Comparison of ENCODE assay signal across 1 cellular context in genomic region chr4:10182446-10183424, GRCh38.
A peak's percentile ranks its signal among the peaks of the same experiment; 100 is the strongest.
TF ChIP-seq lines count a peak whose summit lies in the region.

No MANE protein-coding gene starts in this region.

TF ChIP-seq in K562, 482 proteins besides CTCF, POLR2A, EP300 and RAD21 (continued from another document and continues in another):
- TF ChIP-seq ZNF232 (CRISPR knock-in tag; IDR thresholded peaks at IDR 0.05) (no peak), TEAD2 (tag; IDR thresholded peaks at IDR 0.05) (peak; percentile 25; the same call in 1 of the 2 replicates), MED1 (CRISPR knock-in tag; IDR thresholded peaks at IDR 0.05; ENCODE audit: borderline replicate concordance) (no peak), SMAD2 (IDR thresholded peaks at IDR 0.05; ENCODE audit: low read depth, low read length) (no peak), ZC3H4 (CRISPR knock-in tag; IDR thresholded peaks at IDR 0.05; ENCODE audit: borderline replicate concordance) (no peak), ZNF445 (CRISPR knock-in tag; IDR thresholded peaks at IDR 0.05; ENCODE audit: low read depth) (no peak), ZNF277 (CRISPR knock-in tag; IDR thresholded peaks at IDR 0.05; ENCODE audit: borderline replicate concordance) (no peak), RBM34 (IDR thresholded peaks at IDR 0.05; ENCODE audit: borderline replicate concordance, insufficient read depth, low read length) (no peak), BDP1 (IDR thresholded peaks at IDR 0.05; ENCODE audit: insufficient read depth, insufficient read length) (no peak), POLR2G (IDR thresholded peaks at IDR 0.05; ENCODE audit: low read depth, low read length) (no peak), TEAD4 (IDR thresholded peaks at IDR 0.05; ENCODE audit: low read length) (no peak), TEAD4 (CRISPR knock-in tag; IDR thresholded peaks at IDR 0.05; ENCODE audit: borderline replicate concordance) (no peak), ZNF668 (CRISPR knock-in tag; IDR thresholded peaks at IDR 0.05) (peak; percentile 72), ZNF766 (CRISPR knock-in tag; conservative IDR thresholded peaks at IDR 0.05) (no peak), NCOA4 (IDR thresholded peaks at IDR 0.05; ENCODE audit: partially characterized antibody) (no peak), HSF4 (CRISPR knock-in tag; IDR thresholded peaks at IDR 0.05; ENCODE audit: borderline replicate concordance) (no peak), XRCC4 (IDR thresholded peaks at IDR 0.05; ENCODE audit: extremely low read depth, insufficient read depth, insufficient read length) (no peak), ZNF134 (CRISPR knock-in tag; conservative IDR thresholded peaks at IDR 0.05) (no peak), TRIM25 (IDR thresholded peaks at IDR 0.05; ENCODE audit: borderline replicate concordance) (no peak), PHB2 (IDR thresholded peaks at IDR 0.05; ENCODE audit: low read depth) (no peak), ZNF143 (CRISPR knock-in tag; IDR thresholded peaks at IDR 0.05) (no peak), NR0B1 (IDR thresholded peaks at IDR 0.05; ENCODE audit: partially characterized antibody) (no peak), MNT (conservative IDR thresholded peaks at IDR 0.05) (peak in 1 of 2 experiments; percentile 11; a peak in 1 of 4 replicates), OTX1 (CRISPR knock-in tag; IDR thresholded peaks at IDR 0.05) (no peak), ATF1 (CRISPR knock-in tag; IDR thresholded peaks at IDR 0.05) (no peak), ATF1 (tag; IDR thresholded peaks at IDR 0.05) (no peak), MAFG (tag; conservative IDR thresholded peaks at IDR 0.05) (no peak), PCBP2 (IDR thresholded peaks at IDR 0.05; ENCODE audit: low read depth, low read length, poor library complexity, severe bottlenecking) (no peak), NR3C1 (CRISPR knock-in tag; IDR thresholded peaks at IDR 0.05) (no peak), EZH2 (IDR thresholded peaks at IDR 0.05; ENCODE audit: borderline replicate concordance, low read depth, low read length) (no peak), ZFP30 (CRISPR knock-in tag; IDR thresholded peaks at IDR 0.05; ENCODE audit: borderline replicate concordance) (no peak), ZNF551 (CRISPR knock-in tag; IDR thresholded peaks at IDR 0.05) (no peak), KDM5B (IDR thresholded peaks at IDR 0.05; ENCODE audit: insufficient replicate concordance, low read depth, low read length) (no peak), DEAF1 (CRISPR knock-in tag; IDR thresholded peaks at IDR 0.05) (no peak), RFX7 (CRISPR knock-in tag; IDR thresholded peaks at IDR 0.05) (0 out of 2 replicates have a peak, but pooled peaks have one; percentile 32), KHSRP (IDR thresholded peaks at IDR 0.05) (no peak), GATAD2A (IDR thresholded peaks at IDR 0.05) (no peak), SETDB1 (IDR thresholded peaks at IDR 0.05; ENCODE audit: low read length) (no peak), STAT6 (CRISPR knock-in tag; IDR thresholded peaks at IDR 0.05) (no peak), ZNF589 (CRISPR knock-in tag; IDR thresholded peaks at IDR 0.05; ENCODE audit: low read depth) (no peak), U2AF2 (optimal IDR thresholded peaks at IDR 0.05; ENCODE audit: low read depth, low read length) (no peak), MCM7 (IDR thresholded peaks at IDR 0.05) (no peak), SIX5 (IDR thresholded peaks at IDR 0.05; ENCODE audit: borderline replicate concordance in 1 of 2, insufficient read depth in 1 of 2, low read depth in 1 of 2, low read length in 2 of 2) (no peak), ARID3B (CRISPR knock-in tag; IDR thresholded peaks at IDR 0.05; ENCODE audit: borderline replicate concordance) (no peak), SFPQ (IDR thresholded peaks at IDR 0.05; ENCODE audit: low read depth, low read length) (no peak), LARP7 (IDR thresholded peaks at IDR 0.05) (no peak), ZBTB2 (IDR thresholded peaks at IDR 0.05) (no peak), ERF (CRISPR knock-in tag; IDR thresholded peaks at IDR 0.05) (no peak), IRF1 (CRISPR knock-in tag; IDR thresholded peaks at IDR 0.05; ENCODE audit: borderline replicate concordance) (no peak), NR2F6 (CRISPR knock-in tag; IDR thresholded peaks at IDR 0.05) (no peak), BCOR (IDR thresholded peaks at IDR 0.05) (no peak)
